Comparison of ENCODE assay signal across 8 cellular contexts in the genomic region with DNA sequence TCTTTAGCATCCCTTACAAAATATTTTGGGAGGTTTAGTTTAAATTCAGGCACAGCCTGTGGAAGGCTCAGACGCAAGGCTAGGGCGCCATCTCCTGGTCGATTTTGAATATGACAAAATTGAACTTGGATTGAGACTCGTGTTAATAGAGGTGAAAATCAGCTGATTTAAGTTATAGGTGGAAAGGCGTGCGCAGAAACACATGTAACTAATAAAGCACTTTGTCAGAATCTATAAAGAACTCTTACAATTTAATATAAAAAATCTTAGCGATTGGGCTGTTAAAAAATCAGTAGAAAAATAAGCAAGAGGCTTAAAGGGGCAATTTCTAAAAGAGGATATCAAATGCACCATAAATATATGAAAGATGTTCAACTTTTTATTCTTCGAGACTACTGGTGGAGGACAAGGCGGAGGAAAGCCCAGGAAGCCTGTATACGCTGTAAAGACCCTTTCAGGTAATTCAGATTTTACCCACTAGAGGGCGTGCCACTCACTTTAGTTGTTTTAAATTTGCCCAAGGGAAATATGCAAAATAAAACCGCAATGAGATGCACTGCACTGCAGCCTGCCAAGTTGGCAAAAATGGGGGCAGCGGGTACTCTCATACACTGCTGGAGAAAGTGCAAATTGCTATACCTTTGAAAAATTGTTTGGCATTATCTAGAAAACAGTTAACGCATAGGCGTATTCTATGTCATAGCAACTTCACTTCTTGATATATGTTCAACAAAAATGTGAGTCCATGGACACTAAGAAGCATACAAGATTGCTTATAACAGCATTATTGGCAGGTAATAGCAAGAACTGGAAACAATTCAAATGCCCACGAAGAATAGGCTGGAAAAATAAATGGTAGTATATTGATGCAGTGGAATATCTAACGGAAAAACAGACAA.
A peak's percentile ranks its signal among the peaks of the same experiment; 100 is the strongest.
DNase-seq lines count a peak whose midpoint lies in the region; ATAC-seq and TF ChIP-seq lines count a peak whose summit lies in the region.

No MANE protein-coding gene starts in this region.

- H3K9me3 ChIP-seq in duodenal mucosa (ENCODE audit: control insufficient read depth in 1 of 2, low read length in 2 of 2) (no peaks in the 10 kb centered on the region), lung (ENCODE audit: control insufficient read depth in 2 of 2, insufficient read depth in 1 of 2, low read length in 1 of 2) (no peaks in the 10 kb centered on the region)

- peak; percentile 44 for DNase-seq in AG09319 (ENCODE audit: extremely low read depth, low read depth)
- peak; percentile 36 for DNase-seq in GM19238 (ENCODE audit: insufficient read length, low spot score)
- DNase-seq in NCI-H524 treated with DMSO at 0.1 percent for 48 hours (lab: John Stamatoyannopoulos, UW): peak; percentile 76
- DNase-seq in activated CD4-positive, alpha-beta T cell treated with anti-CD3 and anti-CD28 coated beads, Interleukin-2, amount 50 U/mL, for 4 hours: peak; percentile 65 to 69
- peak; percentile 86 for DNase-seq in lung (ENCODE audit: low spot score)
- DNase-seq in stimulated activated CD4-positive, alpha-beta T cell treated with anti-CD3 and anti-CD28 coated beads, TNF-alpha, amount 100 ng/mL, for 48 hours (ENCODE audit: low read depth in 3 of 3): peak; percentile 34 to 78 (median 76)

- peak overlapping the region; percentile 40 to 55 for H3K9ac ChIP-seq in duodenal mucosa (ENCODE audit: low read depth in 1 of 2, low read length in 2 of 2)

- H3K4me1 ChIP-seq in duodenal mucosa (ENCODE audit: control insufficient read depth in 1 of 2, insufficient read depth in 2 of 2, low read length in 2 of 2) (peaks cover 23 to 35% of the 10 kb centered on the region in 2 donors), lung (ENCODE audit: control insufficient read depth in 2 of 2, insufficient read depth in 2 of 2, low read length in 2 of 2) (peaks cover 0 to 4% of the 10 kb centered on the region in 2 donors)

- H3K27me3 ChIP-seq in duodenal mucosa (ENCODE audit: control insufficient read depth in 1 of 2, insufficient read depth in 2 of 2, low read length in 2 of 2) (no peaks in the 10 kb centered on the region), lung (ENCODE audit: control insufficient read depth, insufficient read depth) (no peaks in the 10 kb centered on the region)

- TF ChIP-seq CTCF in AG09319 (IDR thresholded peaks at IDR 0.05; ENCODE audit: low read depth, low read length): peak; percentile 65
- peak; percentile 79 for TF ChIP-seq CTCF in lung (IDR thresholded peaks at IDR 0.05; ENCODE audit: control extremely low read depth, extremely low read depth)

- peak; percentile 44 for ATAC-seq in HG03442 (IDR thresholded peaks at IDR 0.05; ENCODE audit: unreplicated experiment)
- ATAC-seq in lung (ENCODE audit: insufficient read depth, low FRiP score): peak; percentile 79

- peaks cover 0 to 8% of the 10 kb centered on the region in 2 donors for H3K36me3 ChIP-seq in duodenal mucosa (ENCODE audit: control insufficient read depth in 1 of 2, insufficient read depth in 2 of 2, low read length in 2 of 2)
- H3K36me3 ChIP-seq in lung (ENCODE audit: control insufficient read depth in 2 of 2, insufficient read depth in 2 of 2, low read length in 2 of 2): no peaks in the 10 kb centered on the region

- WGBS in lung, 2 donors: 1% methylated on average over 17 of the region's 17 CpGs

- H3K27ac ChIP-seq in duodenal mucosa (ENCODE audit: low read depth, low read length): no peak overlapping the region
- H3K27ac ChIP-seq in lung (ENCODE audit: low read depth in 1 of 2, low read length in 1 of 2): no peak overlapping the region

- H3K4me3 ChIP-seq in duodenal mucosa (ENCODE audit: low read depth in 1 of 2, low read length in 2 of 2) (peak overlapping the region; percentile 60 to 72), lung (no peak overlapping the region)

Comparison
In these comparisons a context has a peak if more than half of its experiments do, and no peak if none do; other contexts are left out.
1. DNase-seq: peak in every context shown above with its lines; median percentile 86 in lung; 76 in NCI-H524 treated with DMSO at 0.1 percent for 48 hours; 76 in stimulated activated CD4-positive, alpha-beta T cell treated with anti-CD3 and anti-CD28 coated beads, TNF-alpha, amount 100 ng/mL, for 48 hours; 67 in activated CD4-positive, alpha-beta T cell treated with anti-CD3 and anti-CD28 coated beads, Interleukin-2, amount 50 U/mL, for 4 hours; 44 in AG09319; 36 in GM19238.